In genomic region chr4:3121596-3121995, GRCh38 we compare ENCODE assay signal across 1 cellular context.
TF ChIP-seq lines count a peak whose summit lies in the region.

No MANE protein-coding gene starts in this region.

TF ChIP-seq in IMR-90, 13 proteins besides CTCF, POLR2A, EP300 and RAD21 (continued from another document):
- TF ChIP-seq USF2 (IDR thresholded peaks at IDR 0.05; ENCODE audit: low read depth, low read length), result no peak
- no peak for TF ChIP-seq MAFK (IDR thresholded peaks at IDR 0.05; ENCODE audit: low read depth, low read length)
- no peak for TF ChIP-seq CEBPB (IDR thresholded peaks at IDR 0.05; ENCODE audit: low read depth, low read length)
